ENCODE assay signal across 8 cellular contexts in genomic region chr20:23350007-23350854, GRCh38. TPM values are rescaled to one million over a fixed set of nuclear protein-coding genes. Genes with fewer than 3 reads are reported as not detected.
A peak's percentile ranks its signal among the peaks of the same experiment; 100 is the strongest.
DNase-seq lines count a peak whose midpoint lies in the region; ATAC-seq and TF ChIP-seq lines count a peak whose summit lies in the region.

TSS of gene NXT1 (plus strand) at chr20:23350791. CDS start at chr20:23354042, 3,251 bp downstream.

- peak within 1 kb of the TSS; percentile 86 for H3K4me3 Mint-ChIP-seq in activated T-cell treated with anti-CD3 and anti-CD28 coated beads, Interleukin-2, amount 50 U/mL, for 24 hours

- peak within 1 kb of the TSS; percentile 100 for H3K27ac Mint-ChIP-seq in activated T-cell treated with anti-CD3 and anti-CD28 coated beads, Interleukin-2, amount 50 U/mL, for 24 hours

- peak within 1 kb of the TSS; percentile 76 for H3K4me3 ChIP-seq in epithelial cell of proximal tubule (ENCODE audit: low read depth, low read length)
- peak within 1 kb of the TSS; percentile 70 to 89 for H3K4me3 ChIP-seq in mucosa of rectum (ENCODE audit: low read length in 2 of 2)

- H3K36me3 ChIP-seq in mucosa of rectum (ENCODE audit: control insufficient read depth in 2 of 2, insufficient read depth in 2 of 2, low read length in 2 of 2) = peaks cover 6 to 12% of the 10 kb centered on the region in 2 donors

- no peak for TF ChIP-seq CTCF in epithelial cell of proximal tubule (conservative IDR thresholded peaks at IDR 0.05; ENCODE audit: low read depth, low read length)

- no peaks in the 10 kb centered on the region for H3K9me3 ChIP-seq in mucosa of rectum (ENCODE audit: control insufficient read depth in 2 of 2, low read length in 2 of 2)

- peaks cover 44% of the 10 kb centered on the region for H3K36me3 Mint-ChIP-seq in activated T-cell treated with anti-CD3 and anti-CD28 coated beads, Interleukin-2, amount 50 U/mL, for 24 hours (ENCODE audit: low read depth)

- no peaks in the 10 kb centered on the region for H3K27me3 Mint-ChIP-seq in activated T-cell treated with anti-CD3 and anti-CD28 coated beads, Interleukin-2, amount 50 U/mL, for 24 hours

- peaks cover 43% of the 10 kb centered on the region for H3K4me1 Mint-ChIP-seq in activated T-cell treated with anti-CD3 and anti-CD28 coated beads, Interleukin-2, amount 50 U/mL, for 24 hours (ENCODE audit: low read depth)

- DNase-seq in DMS153 treated with DMSO at 0.1 percent for 48 hours (lab: John Stamatoyannopoulos, UW; ENCODE audit: unreplicated experiment) (peak; percentile 91), KBM-7 (peak; percentile 97), epithelial cell of proximal tubule (ENCODE audit: low read depth) (peak; percentile 93)
- DNase-seq in activated T-cell treated with anti-CD3 and anti-CD28 coated beads, Interleukin-2, amount 50 U/mL, for 24 hours = peak; percentile 99
- peak; percentile 97 for DNase-seq in stimulated activated CD8-positive, alpha-beta memory T cell treated with anti-CD3 and anti-CD28 coated beads, Interleukin-4, amount 100 ng/mL, for 48 hours

- H3K9me3 Mint-ChIP-seq in activated T-cell treated with anti-CD3 and anti-CD28 coated beads, Interleukin-2, amount 50 U/mL, for 24 hours = no peaks in the 10 kb centered on the region

- H3K27me3 ChIP-seq in mucosa of rectum (ENCODE audit: control insufficient read depth in 2 of 2, insufficient read depth in 2 of 2, low read length in 2 of 2) = no peaks in the 10 kb centered on the region

- peaks cover 16 to 19% of the 10 kb centered on the region in 2 donors for H3K4me1 ChIP-seq in mucosa of rectum (ENCODE audit: control insufficient read depth in 2 of 2, insufficient read depth in 2 of 2, low read length in 2 of 2)

- H3K9ac ChIP-seq in mucosa of rectum (ENCODE audit: low read depth in 1 of 2, low read length in 2 of 2) = peak within 1 kb of the TSS; percentile 84 to 97

- H3K27ac ChIP-seq in mucosa of rectum (ENCODE audit: low read depth in 2 of 2, low read length in 2 of 2) = peak within 1 kb of the TSS; percentile 99

- peak; percentile 81 for ATAC-seq in GM21717 (IDR thresholded peaks at IDR 0.05; ENCODE audit: unreplicated experiment)

- in situ Hi-C loops in KBM-7 (cut with MboI; ENCODE audit: low pct_unique_long_range_greater_than_20kb, low sequenced_read_pairs) = no loop called here

TF ChIP-seq in PFSK-1, 5 proteins besides CTCF, POLR2A, EP300 and RAD21:
- no peak for TF ChIP-seq REST (IDR thresholded peaks at IDR 0.05; ENCODE audit: insufficient read depth in 1 of 2, low read depth in 2 of 2, low read length in 2 of 2)
- peak; percentile 12 for TF ChIP-seq FOXP2 (optimal IDR thresholded peaks at IDR 0.05; ENCODE audit: borderline replicate concordance, extremely low read depth, extremely low read length, insufficient read depth)
- TF ChIP-seq POLR2AphosphoS5 (IDR thresholded peaks at IDR 0.05; ENCODE audit: low read depth, low read length) = peak; percentile 74; the same call in 1 of the 2 replicates
- TF ChIP-seq SIN3A (IDR thresholded peaks at IDR 0.05; ENCODE audit: borderline replicate concordance, insufficient read depth, low read length) = no peak
- TF ChIP-seq TAF1 (IDR thresholded peaks at IDR 0.05; ENCODE audit: borderline replicate concordance, insufficient read depth, low read length) = no peak
TF ChIP-seq in PFSK-1: peak in this region for 2.

RNA-seq across cellular contexts. Expression of gene NXT1, which starts in this region (rescaled TPM):
- polyA plus RNA-seq in PFSK-1 (2012; ENCODE audit: insufficient read length, low read depth) = 37.2 TPM
- total RNA-seq in epithelial cell of proximal tubule = 47.0 and 84.6 TPM in 2 replicates

Comparison
In these comparisons a context has a peak if more than half of its experiments do, and no peak if none do; other contexts are left out.
1. Peak in every context shown above with its lines: DNase-seq, ATAC-seq, H3K4me3 ChIP-seq and H3K27ac ChIP-seq.